ENCODE assay signal across 9 cellular contexts in the genomic region with DNA sequence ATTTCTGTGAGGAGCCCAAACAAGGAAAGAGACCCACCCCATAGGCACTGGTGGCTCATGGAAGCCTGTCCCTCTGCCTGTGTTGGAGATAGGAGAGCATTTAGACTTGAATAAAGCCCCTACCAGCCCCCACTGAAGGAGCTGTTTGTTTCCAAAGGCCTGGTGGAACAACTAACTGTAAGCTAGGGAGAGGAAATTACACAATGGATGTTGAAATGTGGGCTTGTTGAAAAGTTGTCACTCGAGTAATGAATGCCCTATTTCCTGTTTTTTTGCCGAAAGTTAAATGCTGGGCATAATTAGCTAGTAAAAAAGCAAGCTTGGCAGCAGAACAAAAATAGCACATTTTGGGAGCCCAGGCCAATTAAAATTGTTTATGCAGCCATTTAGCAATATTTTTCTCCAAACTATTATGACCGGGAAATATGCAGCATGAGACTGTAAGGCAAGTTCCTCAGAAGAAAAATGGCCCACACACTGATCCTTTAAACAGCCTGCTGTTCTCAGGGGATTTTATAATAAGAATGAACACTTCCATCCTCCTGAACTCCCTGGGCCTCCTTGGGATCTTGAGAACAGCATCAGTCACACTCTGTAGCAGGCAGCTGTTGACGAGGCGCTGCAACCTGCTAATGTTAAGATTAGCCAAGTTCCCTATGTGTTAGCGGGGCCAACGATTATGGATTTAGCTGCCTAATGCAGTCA. TPM values are rescaled to one million over a fixed set of nuclear protein-coding genes. Genes with fewer than 3 reads are reported as not detected.
A peak's percentile ranks its signal among the peaks of the same experiment; 100 is the strongest.
DNase-seq lines count a peak whose midpoint lies in the region; ATAC-seq and TF ChIP-seq lines count a peak whose summit lies in the region.
"Had no signal": no experiment of that assay in that cellular context is flagged by ENCODE, and none has a peak within 500 bp of the region (broad histone marks: within the 10 kb centered on the region; RNA-seq: fewer than 3 reads in every experiment).

No MANE protein-coding gene starts in this region.

- H3K9me3 Mint-ChIP-seq in dendritic cell treated with granulocyte-macrophage colony-stimulating factor and Interleukin-4, amounts not matched to agents 40 ng/mL and 50 ng/mL, for 4 days, result peaks cover 14% of the 10 kb centered on the region

- H3K36me3 Mint-ChIP-seq in dendritic cell treated with granulocyte-macrophage colony-stimulating factor and Interleukin-4, amounts not matched to agents 40 ng/mL and 50 ng/mL, for 4 days (ENCODE audit: low read depth), result peaks cover 15% of the 10 kb centered on the region

- WGBS in aorta, 2 donors, result 3 to 11% methylated on average over 7 of the region's 7 CpGs

- H3K27ac Mint-ChIP-seq in dendritic cell treated with granulocyte-macrophage colony-stimulating factor and Interleukin-4, amounts not matched to agents 40 ng/mL and 50 ng/mL, for 4 days, result peak overlapping the region; percentile 96

- peak overlapping the region; percentile 39 for H3K4me3 Mint-ChIP-seq in dendritic cell treated with granulocyte-macrophage colony-stimulating factor and Interleukin-4, amounts not matched to agents 40 ng/mL and 50 ng/mL, for 4 days

- H3K36me3 ChIP-seq in mucosa of descending colon (ENCODE audit: low read depth) (no peaks in the 10 kb centered on the region), aorta (ENCODE audit: control insufficient read depth in 1 of 2, insufficient read depth in 2 of 2, low read length in 1 of 2) (no peaks in the 10 kb centered on the region)

- peak; percentile 83 for ATAC-seq in Right ventricle myocardium inferior
- peak; percentile 48 for ATAC-seq in mucosa of descending colon
- ATAC-seq in aorta (ENCODE audit: low FRiP score), result peak; percentile 91
- ATAC-seq in HG03025 (IDR thresholded peaks at IDR 0.05; ENCODE audit: low FRiP score, unreplicated experiment), result no peak

- H3K9me3 ChIP-seq in mucosa of descending colon (no peaks in the 10 kb centered on the region), aorta (ENCODE audit: control insufficient read depth, low read length) (no peaks in the 10 kb centered on the region)

- DNase-seq in Right ventricle myocardium inferior (ENCODE audit: missing footprints) (no peak), cardiac septum (ENCODE audit: low spot score) (no peak), mucosa of descending colon (peak in 1 of 3 donors; percentile 26), aorta (peak in 1 of 2 donors; percentile 59), HPDE6-E6E7 (ENCODE audit: extremely low spot score) (no peak), posterior cingulate gyrus (no peak)
- DNase-seq: activated CD4-positive, CD25-positive, alpha-beta regulatory T cell had no signal

- peaks cover 69% of the 10 kb centered on the region for H3K4me1 Mint-ChIP-seq in dendritic cell treated with granulocyte-macrophage colony-stimulating factor and Interleukin-4, amounts not matched to agents 40 ng/mL and 50 ng/mL, for 4 days (ENCODE audit: low read depth)

- H3K27ac ChIP-seq in aorta (ENCODE audit: low read depth in 1 of 2, low read length in 2 of 2), result peak overlapping the region in 1 of 2 donors; percentile 41

- H3K4me1 ChIP-seq in mucosa of descending colon (ENCODE audit: low read depth) (no peaks in the 10 kb centered on the region), aorta (ENCODE audit: control insufficient read depth in 1 of 2, insufficient read depth in 2 of 2, low read length in 2 of 2) (peaks cover 0 to 6% of the 10 kb centered on the region in 2 donors)

- intact Hi-C loops in Right ventricle myocardium inferior (cut with DNase I), result no loop called here
- intact Hi-C loops in cardiac septum (cut with DNase I), result no loop called here
- intact Hi-C loops in dendritic cell treated with granulocyte-macrophage colony-stimulating factor and Interleukin-4, amounts not matched to agents 40 ng/mL and 50 ng/mL, for 4 days (cut with micrococcal nuclease), result loop anchor here (2.0 to 5.0 kb wide), 2 partner anchors 33 to 62 kb away; no protein-coding TSS in a partner anchor
- intact Hi-C loops in mucosa of descending colon (cut with DNase I, micrococcal nuclease), result no loop called here
- intact Hi-C loops in aorta (cut with DNase I), result loop anchor here in 1 of 2 donors (5.0 kb wide), 1 partner anchor 33 kb away; no protein-coding TSS in a partner anchor
- intact Hi-C loops in posterior cingulate gyrus (cut with DNase I), result loop anchor here (10.0 kb wide), 1 partner anchor 66 kb away; no protein-coding TSS in a partner anchor

- H3K4me3 ChIP-seq in mucosa of descending colon, result no peak overlapping the region
- no peak overlapping the region for H3K4me3 ChIP-seq in aorta (ENCODE audit: low read length in 2 of 2)

- no peaks in the 10 kb centered on the region for H3K27me3 Mint-ChIP-seq in dendritic cell treated with granulocyte-macrophage colony-stimulating factor and Interleukin-4, amounts not matched to agents 40 ng/mL and 50 ng/mL, for 4 days

- H3K27me3 ChIP-seq in aorta (ENCODE audit: control insufficient read depth in 1 of 2, insufficient read depth in 2 of 2, low read length in 1 of 2), result no peaks in the 10 kb centered on the region

- TF ChIP-seq CTCF in mucosa of descending colon (IDR thresholded peaks at IDR 0.05), result no peak

RNA-seq across cellular contexts. Expression of a gene that starts 38.6 kb away (rescaled TPM):
- total RNA-seq in Right ventricle myocardium inferior (7.2 TPM), cardiac septum (10.9 TPM), mucosa of descending colon (10 to 100 TPM in 1 of 3 donors, 1 to 10 TPM in 2; 7.5 to 12.1 (median 9.7) TPM), aorta (10 to 100 TPM; 25.5 to 51.7 TPM)
- 10 to 100 TPM; 50.8 to 72.4 TPM for polyA plus RNA-seq in aorta

Comparison
In these comparisons a context has a peak if more than half of its experiments do, and no peak if none do; other contexts are left out.
1. intact Hi-C loops: an anchor here in dendritic cell treated with granulocyte-macrophage colony-stimulating factor and Interleukin-4, amounts not matched to agents 40 ng/mL and 50 ng/mL, for 4 days (2.0 to 5.0 kb wide) and posterior cingulate gyrus (10.0 kb wide); none called in Right ventricle myocardium inferior, cardiac septum and mucosa of descending colon.